15 cellular contexts compared by ENCODE assay signal in genomic region chr6:80425089-80425823, GRCh38.
DNase-seq lines count a peak whose midpoint lies in the region; TF ChIP-seq lines count a peak whose summit lies in the region.
"Had no signal": no experiment of that assay in that cellular context is flagged by ENCODE, and none has a peak within 500 bp of the region (broad histone marks: within the 10 kb centered on the region; RNA-seq: fewer than 3 reads in every experiment).

No MANE protein-coding gene starts in this region.

- no peak overlapping the region for H3K4me3 Mint-ChIP-seq in Calu3 (ENCODE audit: low read depth, unreplicated experiment)
- H3K4me3 Mint-ChIP-seq: central memory CD8-positive, alpha-beta T cell had no signal

- H3K9me3 ChIP-seq in Peyer's patch, result peaks cover 0 to 19% (median 0%) of the 10 kb centered on the region in 4 donors

- H3K4me3 ChIP-seq in HFF-Myc (replicated peaks; ENCODE audit: low read depth, low read length) (no peak overlapping the region), WI38 (ENCODE audit: low read depth, low read length) (0 out of 2 replicates have a peak overlapping the region, but pooled peaks have one; percentile 4), Peyer's patch (no peak overlapping the region)
- H3K4me3 ChIP-seq: pancreas, PC-9, stomach had no signal

- TF ChIP-seq POLR2A in Peyer's patch (IDR thresholded peaks at IDR 0.05), result no peak

- H3K4me1 Mint-ChIP-seq in Calu3 (ENCODE audit: low read depth, unreplicated experiment), result no peaks in the 10 kb centered on the region
- H3K4me1 Mint-ChIP-seq: central memory CD8-positive, alpha-beta T cell had no signal

- CTCF ChIA-PET in Calu3 (lab: Charles Lee), result no interaction called here

- no peak overlapping the region for H3K27ac Mint-ChIP-seq in Calu3 (ENCODE audit: unreplicated experiment)

- H3K27ac ChIP-seq in Peyer's patch, result no peak overlapping the region
- H3K27ac ChIP-seq: pancreas, PC-9, stomach had no signal

- H3K36me3 Mint-ChIP-seq in Calu3 (ENCODE audit: insufficient read depth, unreplicated experiment), result no peaks in the 10 kb centered on the region

- no peaks in the 10 kb centered on the region for H3K27me3 ChIP-seq in Peyer's patch
- H3K27me3 ChIP-seq: pancreas, stomach had no signal

- TF ChIP-seq CTCF in HFF-Myc (IDR thresholded peaks at IDR 0.05; ENCODE audit: low read depth, low read length, missing control alignments), result no peak
- no peak for TF ChIP-seq CTCF in WI38 (IDR thresholded peaks at IDR 0.05; ENCODE audit: low read depth, low read length)
- no peak for TF ChIP-seq CTCF in Calu3 (IDR thresholded peaks at IDR 0.05; ENCODE audit: unreplicated experiment)
- TF ChIP-seq CTCF in Peyer's patch (IDR thresholded peaks at IDR 0.05), result no peak

- no TSS peak for BruUV-seq in Calu3 (replicated peaks; lab: Mats Ljungman, UMichigan)

- no peaks in the 10 kb centered on the region for H3K4me1 ChIP-seq in Peyer's patch
- H3K4me1 ChIP-seq: pancreas, stomach had no signal

- no peaks in the 10 kb centered on the region for H3K27me3 Mint-ChIP-seq in Calu3 (ENCODE audit: unreplicated experiment)
- H3K27me3 Mint-ChIP-seq: central memory CD8-positive, alpha-beta T cell had no signal

- DNase-seq in A172 (ENCODE audit: low spot score) (peak; percentile 77), HFF-Myc (ENCODE audit: extremely low read depth, low read depth) (peak; percentile 67), foreskin melanocyte (peak; percentile 90), Calu3 (no peak), 8988T (no peak), Peyer's patch (no peak)
- no peak for DNase-seq in stimulated activated CD4-positive, alpha-beta T cell treated with anti-CD3 and anti-CD28 coated beads, Interleukin-15, amount 100 ng/mL, for 24 hours
- DNase-seq: AML-193; left ventricle myocardium superior; pancreas; PC-9; stimulated activated CD4-positive, alpha-beta T cell treated with anti-CD3 and anti-CD28 coated beads, Interleukin-4, amount 100 ng/mL, for 1 hour; stomach had no signal

- H3K9me3 Mint-ChIP-seq in Calu3 (ENCODE audit: low read depth, unreplicated experiment), result peaks cover 8% of the 10 kb centered on the region

- intact Hi-C loops in Calu3 (cut with micrococcal nuclease; ENCODE audit: unreplicated experiment), result no loop called here

- H3K36me3 ChIP-seq in Peyer's patch, result no peaks in the 10 kb centered on the region
- H3K36me3 ChIP-seq: pancreas had no signal

Comparison
In these comparisons a context has a peak if more than half of its experiments do, and no peak if none do; other contexts are left out.
1. DNase-seq: peak in A172 (single experiment), HFF-Myc (single experiment) and foreskin melanocyte (single experiment); none in stimulated activated CD4-positive, alpha-beta T cell treated with anti-CD3 and anti-CD28 coated beads, Interleukin-15, amount 100 ng/mL, for 24 hours (single experiment), Calu3 (single experiment), 8988T (single experiment) and Peyer's patch (0 of 3).